ENCODE assay signal across 24 cellular contexts in genomic region chr2:37795456-37795855, GRCh38.
A peak's percentile ranks its signal among the peaks of the same experiment; 100 is the strongest.
DNase-seq lines count a peak whose midpoint lies in the region; ATAC-seq, FAIRE-seq and TF ChIP-seq lines count a peak whose summit lies in the region.
"Had no signal": no experiment of that assay in that cellular context is flagged by ENCODE, and none has a peak within 500 bp of the region (broad histone marks: within the 10 kb centered on the region; RNA-seq: fewer than 3 reads in every experiment).

No MANE protein-coding gene starts in this region.

- CTCF ChIA-PET in mammary epithelial cell (lab: Charles Lee; ENCODE audit: low non-redundant PET) = interaction anchor here (0.6 kb wide), 1 partner anchor 716 kb away, joined by 3 read pairs; no protein-coding TSS in a partner anchor

- no peak for ATAC-seq in heart right ventricle
- no peak for ATAC-seq in Right ventricle myocardium inferior
- no peak for ATAC-seq in HG02642 (IDR thresholded peaks at IDR 0.05; ENCODE audit: poor library complexity, unreplicated experiment)
- ATAC-seq: effector memory CD8-positive, alpha-beta T cell; stimulated activated naive CD8-positive, alpha-beta T cell treated with anti-CD3 and anti-CD28 coated beads, Interleukin-15, Interleukin-2, amounts not matched to agents 100 U/mL and 50 U/mL, for 24 hours had no signal

- DNase-seq in heart right ventricle = no peak
- DNase-seq in Right ventricle myocardium inferior (ENCODE audit: missing footprints) = no peak
- DNase-seq in mammary epithelial cell = no peak
- no peak for DNase-seq in glutamatergic neuron
- DNase-seq in OCI-M1 (lab: John Stamatoyannopoulos, UW) = no peak
- no peak for DNase-seq in small intestine
- DNase-seq: activated CD4-positive, alpha-beta memory T cell treated with anti-CD3 and anti-CD28 coated beads for 36 hours; activated CD8-positive, alpha-beta memory T cell treated with anti-CD3 and anti-CD28 coated beads, Interleukin-2, amount 50 U/mL, for 48 hours; BE2C; caudate nucleus; cortex of kidney; effector memory CD8-positive, alpha-beta T cell; islet precursor cell; NCI-H187 treated with DMSO at 0.1 percent for 48 hours; NCI-H524 treated with DMSO at 0.1 percent for 48 hours; nephron progenitor cell; ovary; Peyer's patch; stimulated activated naive CD8-positive, alpha-beta T cell treated with anti-CD3 and anti-CD28 coated beads, Interleukin-15, Interleukin-2, amounts not matched to agents 100 U/mL and 50 U/mL, for 24 hours had no signal

- H3K4me3 ChIP-seq in heart right ventricle (no peak overlapping the region), mammary epithelial cell (replicated peaks in 1 of 3; ENCODE audit: insufficient read depth in 1 of 3, low read depth in 2 of 3, low read length in 3 of 3) (no peak overlapping the region), small intestine (ENCODE audit: low read depth in 1 of 2, low read length in 2 of 2) (no peak overlapping the region)
- H3K4me3 ChIP-seq: ovary, Peyer's patch, thoracic aorta had no signal

- no peaks in the 10 kb centered on the region for H3K36me3 ChIP-seq in heart right ventricle
- H3K36me3 ChIP-seq in mammary epithelial cell (ENCODE audit: insufficient read depth, low read length) = no peaks in the 10 kb centered on the region
- no peaks in the 10 kb centered on the region for H3K36me3 ChIP-seq in small intestine (ENCODE audit: control insufficient read depth in 2 of 2, insufficient read depth in 2 of 2, low read length in 2 of 2)
- H3K36me3 ChIP-seq: BE2C, ovary, Peyer's patch, thoracic aorta had no signal

- H3K36me3 Mint-ChIP-seq in nephron (ENCODE audit: low read depth) = no peaks in the 10 kb centered on the region
- no peaks in the 10 kb centered on the region for H3K36me3 Mint-ChIP-seq in glutamatergic neuron (ENCODE audit: unreplicated experiment)
- H3K36me3 Mint-ChIP-seq: activated CD4-positive, alpha-beta memory T cell treated with anti-CD3 and anti-CD28 coated beads for 36 hours; activated naive CD4-positive, alpha-beta T cell treated with anti-CD3 and anti-CD28 coated beads, Interleukin-2, amount 50 U/mL, for 24 hours had no signal

- peaks cover 3% of the 10 kb centered on the region for H3K9me3 Mint-ChIP-seq in nephron
- peaks cover 2% of the 10 kb centered on the region for H3K9me3 Mint-ChIP-seq in glutamatergic neuron (ENCODE audit: unreplicated experiment)
- H3K9me3 Mint-ChIP-seq: activated CD4-positive, alpha-beta memory T cell treated with anti-CD3 and anti-CD28 coated beads for 36 hours; activated naive CD4-positive, alpha-beta T cell treated with anti-CD3 and anti-CD28 coated beads, Interleukin-2, amount 50 U/mL, for 24 hours; effector memory CD8-positive, alpha-beta T cell; nephron progenitor cell had no signal

- no peaks in the 10 kb centered on the region for H3K79me2 ChIP-seq in mammary epithelial cell (ENCODE audit: insufficient read depth, low read length)

- intact Hi-C loops in heart right ventricle (cut with DNase I) = loop anchor here in 4 of 10 donors (5.0 to 10.0 kb wide), 3 partner anchors 121 to 148 kb away; partner anchors contain the start of gene CDC42EP3 (in 3 of the 4)
- intact Hi-C loops in Right ventricle myocardium inferior (cut with DNase I) = loop anchor here (10.0 kb wide), 1 partner anchor 121 kb away; the partner anchor contains the start of gene CDC42EP3
- intact Hi-C loops in mammary epithelial cell (cut with micrococcal nuclease) = no loop called here

- no peak overlapping the region for H2AFZ ChIP-seq in mammary epithelial cell (ENCODE audit: low read depth, low read length)

- H3K4me1 Mint-ChIP-seq in nephron (peaks cover 64% of the 10 kb centered on the region), glutamatergic neuron (ENCODE audit: low read depth, unreplicated experiment) (no peaks in the 10 kb centered on the region)
- H3K4me1 Mint-ChIP-seq: activated naive CD4-positive, alpha-beta T cell treated with anti-CD3 and anti-CD28 coated beads, Interleukin-2, amount 50 U/mL, for 24 hours had no signal

- H3K4me3 Mint-ChIP-seq in nephron (no peak overlapping the region), glutamatergic neuron (ENCODE audit: unreplicated experiment) (no peak overlapping the region)
- H3K4me3 Mint-ChIP-seq: activated CD4-positive, alpha-beta memory T cell treated with anti-CD3 and anti-CD28 coated beads for 36 hours; activated naive CD4-positive, alpha-beta T cell treated with anti-CD3 and anti-CD28 coated beads, Interleukin-2, amount 50 U/mL, for 24 hours; effector memory CD8-positive, alpha-beta T cell; nephron progenitor cell had no signal

- H3K9me3 ChIP-seq in heart right ventricle = no peaks in the 10 kb centered on the region
- no peaks in the 10 kb centered on the region for H3K9me3 ChIP-seq in mammary epithelial cell (replicated peaks; ENCODE audit: insufficient read depth, low read length)
- no peaks in the 10 kb centered on the region for H3K9me3 ChIP-seq in small intestine (ENCODE audit: control insufficient read depth, low read depth)
- H3K9me3 ChIP-seq: ovary, Peyer's patch, thoracic aorta had no signal

- peak overlapping the region; percentile 25 for H3K4me2 ChIP-seq in mammary epithelial cell (ENCODE audit: insufficient read depth, low read depth, low read length)

- H3K9ac ChIP-seq in mammary epithelial cell (ENCODE audit: insufficient read depth, low read length) = no peak overlapping the region

- H3K27ac ChIP-seq in heart right ventricle (peak overlapping the region in 9 of 10 donors; percentile 61 to 85 (median 70)), mammary epithelial cell (ENCODE audit: insufficient read depth, low read depth, low read length) (peak overlapping the region; percentile 30), small intestine (ENCODE audit: low read depth in 1 of 2, low read length in 1 of 2) (no peak overlapping the region)

- no peaks in the 10 kb centered on the region for H3K27me3 ChIP-seq in heart right ventricle
- no peaks in the 10 kb centered on the region for H3K27me3 ChIP-seq in mammary epithelial cell (ENCODE audit: insufficient read depth, low read length)
- H3K27me3 ChIP-seq in small intestine (ENCODE audit: control insufficient read depth in 2 of 2, insufficient read depth in 2 of 2, low read length in 2 of 2) = no peaks in the 10 kb centered on the region
- H3K27me3 ChIP-seq: BE2C, ovary, Peyer's patch had no signal

- 97 to 100% methylated on average over 1 of the region's 1 CpG for WGBS in heart right ventricle, 2 donors
- WGBS in mammary epithelial cell (ENCODE audit: low coverage, missing lambda C conversion rate) = 100% methylated on average over 1 of the region's 1 CpG
- 35 to 87% (median 64%) methylated on average over 1 of the region's 1 CpG for WGBS in small intestine, 3 donors

- TF ChIP-seq CTCF in heart right ventricle (IDR thresholded peaks at IDR 0.05) = no peak
- no peak for TF ChIP-seq CTCF in mammary epithelial cell (conservative IDR thresholded peaks at IDR 0.05 in 1 of 2, IDR thresholded peaks at IDR 0.05 in 1 of 2; ENCODE audit: extremely low read depth in 1 of 2, insufficient read depth in 1 of 2, low read depth in 1 of 2, low read length in 2 of 2)
- no peak for TF ChIP-seq CTCF in nephron (IDR thresholded peaks at IDR 0.05; ENCODE audit: unreplicated experiment in 3 of 3)
- no peak for TF ChIP-seq CTCF in glutamatergic neuron (IDR thresholded peaks at IDR 0.05; ENCODE audit: partially characterized antibody, unreplicated experiment)

- H3K4me1 ChIP-seq in heart right ventricle (peaks cover 0 to 34% (median 10%) of the 10 kb centered on the region in 9 donors), mammary epithelial cell (ENCODE audit: insufficient read depth, low read length) (peaks cover 28% of the 10 kb centered on the region), small intestine (ENCODE audit: control insufficient read depth in 2 of 2, insufficient read depth in 1 of 2, low read depth in 1 of 2, low read length in 1 of 2) (no peaks in the 10 kb centered on the region)

- no peaks in the 10 kb centered on the region for H4K20me1 ChIP-seq in mammary epithelial cell (ENCODE audit: insufficient read depth, low read length)

- H3K27me3 Mint-ChIP-seq in nephron (ENCODE audit: low read depth) (no peaks in the 10 kb centered on the region), glutamatergic neuron (ENCODE audit: unreplicated experiment) (peaks cover 2% of the 10 kb centered on the region)
- H3K27me3 Mint-ChIP-seq: activated CD4-positive, alpha-beta memory T cell treated with anti-CD3 and anti-CD28 coated beads for 36 hours; activated naive CD4-positive, alpha-beta T cell treated with anti-CD3 and anti-CD28 coated beads, Interleukin-2, amount 50 U/mL, for 24 hours; effector memory CD8-positive, alpha-beta T cell had no signal

- peak overlapping the region in 2 of 3 experiments; percentile 38 to 57 for H3K27ac Mint-ChIP-seq in nephron
- H3K27ac Mint-ChIP-seq in glutamatergic neuron (ENCODE audit: unreplicated experiment) = no peak overlapping the region
- H3K27ac Mint-ChIP-seq: activated CD4-positive, alpha-beta memory T cell treated with anti-CD3 and anti-CD28 coated beads for 36 hours; activated naive CD4-positive, alpha-beta T cell treated with anti-CD3 and anti-CD28 coated beads, Interleukin-2, amount 50 U/mL, for 24 hours; effector memory CD8-positive, alpha-beta T cell had no signal

- in situ Hi-C loops in mammary epithelial cell (cut with MboI; ENCODE audit: low sequenced_read_pairs in 2 of 2) = no loop called here

- no peak for FAIRE-seq in small intestine (lab: Jason Lieb, UNC)
- FAIRE-seq: frontal cortex had no signal

- BruUV-seq in mammary epithelial cell (replicated peaks; lab: Mats Ljungman, UMichigan) = no TSS peak

- dilution Hi-C loops in mammary epithelial cell (cut with HindIII; ENCODE audit: low sequenced_read_pairs) = loop anchor here (5.0 kb wide), 1 partner anchor 52 kb away; no protein-coding TSS in a partner anchor

Comparison
In these comparisons a context has a peak if more than half of its experiments do, and no peak if none do; other contexts are left out.
1. H3K27ac ChIP-seq: peak in heart right ventricle (9 of 10) and mammary epithelial cell (single experiment); none in small intestine (0 of 2).